In the genomic region with DNA sequence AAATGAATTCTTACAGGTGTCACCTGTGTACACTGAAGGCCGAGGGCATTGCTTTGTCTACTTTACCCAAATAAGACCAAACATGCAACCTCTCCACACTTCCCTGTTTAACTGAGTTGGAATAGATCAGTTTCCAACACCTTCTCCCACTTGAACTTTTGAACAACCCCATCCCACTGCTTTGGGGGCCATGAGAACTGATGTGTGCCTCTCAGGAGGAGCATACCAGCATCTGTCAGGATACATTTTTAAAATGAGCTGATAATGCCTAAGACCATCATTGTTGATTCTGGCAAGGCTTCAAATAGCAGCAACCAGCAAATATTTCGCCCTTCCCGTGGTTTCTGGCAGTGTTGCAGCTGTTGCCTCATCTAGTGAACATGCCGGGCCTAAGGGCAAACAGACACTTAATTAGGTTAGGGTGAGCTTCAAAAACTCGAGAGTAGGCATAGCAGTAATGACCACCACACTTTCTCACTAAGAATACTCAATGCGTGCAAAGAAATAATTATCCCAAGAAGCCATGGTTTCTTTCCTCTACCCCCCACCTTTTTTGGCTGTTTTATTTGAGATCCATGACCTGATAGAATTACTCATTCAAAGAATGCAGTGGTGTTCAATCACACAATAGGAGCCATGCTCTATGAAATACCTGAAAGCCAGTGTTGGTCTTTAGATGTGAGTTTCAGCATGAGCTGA, we compare ENCODE assay signal across 10 cellular contexts.
DNase-seq lines count a peak whose midpoint lies in the region; ATAC-seq and TF ChIP-seq lines count a peak whose summit lies in the region.
"Had no signal": no experiment of that assay in that cellular context is flagged by ENCODE, and none has a peak within 500 bp of the region (broad histone marks: within the 10 kb centered on the region; RNA-seq: fewer than 3 reads in every experiment).

No MANE protein-coding gene starts in this region.

- no peak overlapping the region for H3K4me3 ChIP-seq in testis
- H3K4me3 ChIP-seq: coronary artery, psoas muscle had no signal

- TF ChIP-seq CTCF in testis (IDR thresholded peaks at IDR 0.05): no peak

- DNase-seq in NCI-H345 (lab: John Stamatoyannopoulos, UW) (peak; percentile 54), NCI-H345 treated with DMSO at 0.1 percent for 48 hours (lab: John Stamatoyannopoulos, UW; ENCODE audit: unreplicated experiment) (no peak), NCI-H774 (lab: John Stamatoyannopoulos, UW) (peak; percentile 77), epithelial cell of prostate (ENCODE audit: low read depth, low spot score) (peak; percentile 85), smooth muscle cell of the brain vasculature (ENCODE audit: low read depth, low spot score) (peak; percentile 80), ecto neural progenitor cell (ENCODE audit: low spot score) (no peak), testis (no peak)

- no peak for TF ChIP-seq POLR2A in testis (IDR thresholded peaks at IDR 0.05)

- H3K27me3 ChIP-seq in testis: no peaks in the 10 kb centered on the region

- H3K27ac ChIP-seq in epithelial cell of prostate: peak overlapping the region; percentile 75
- no peak overlapping the region for H3K27ac ChIP-seq in testis
- H3K27ac ChIP-seq: coronary artery, psoas muscle had no signal

- H3K36me3 ChIP-seq in testis (ENCODE audit: low read depth, missing control alignments): no peaks in the 10 kb centered on the region

- intact Hi-C loops in testis (cut with DNase I; ENCODE audit: low total_unique reads): no loop called here

- no peaks in the 10 kb centered on the region for H3K4me1 ChIP-seq in testis
- H3K4me1 ChIP-seq: psoas muscle had no signal

- ATAC-seq in GM21360 (IDR thresholded peaks at IDR 0.05; ENCODE audit: unreplicated experiment): no peak
- ATAC-seq: psoas muscle had no signal

- H3K9me3 ChIP-seq in testis: no peaks in the 10 kb centered on the region
- H3K9me3 ChIP-seq: psoas muscle had no signal

- 59 to 60% methylated on average over 6 of the region's 6 CpGs for WGBS in testis, 2 donors

Comparison
In these comparisons a context has a peak if more than half of its experiments do, and no peak if none do; other contexts are left out.
1. DNase-seq: peak in NCI-H345 (single experiment), NCI-H774 (single experiment), epithelial cell of prostate (single experiment) and smooth muscle cell of the brain vasculature (single experiment); none in NCI-H345 treated with DMSO at 0.1 percent for 48 hours (single experiment), ecto neural progenitor cell (single experiment) and testis (single experiment).